In the genomic region with DNA sequence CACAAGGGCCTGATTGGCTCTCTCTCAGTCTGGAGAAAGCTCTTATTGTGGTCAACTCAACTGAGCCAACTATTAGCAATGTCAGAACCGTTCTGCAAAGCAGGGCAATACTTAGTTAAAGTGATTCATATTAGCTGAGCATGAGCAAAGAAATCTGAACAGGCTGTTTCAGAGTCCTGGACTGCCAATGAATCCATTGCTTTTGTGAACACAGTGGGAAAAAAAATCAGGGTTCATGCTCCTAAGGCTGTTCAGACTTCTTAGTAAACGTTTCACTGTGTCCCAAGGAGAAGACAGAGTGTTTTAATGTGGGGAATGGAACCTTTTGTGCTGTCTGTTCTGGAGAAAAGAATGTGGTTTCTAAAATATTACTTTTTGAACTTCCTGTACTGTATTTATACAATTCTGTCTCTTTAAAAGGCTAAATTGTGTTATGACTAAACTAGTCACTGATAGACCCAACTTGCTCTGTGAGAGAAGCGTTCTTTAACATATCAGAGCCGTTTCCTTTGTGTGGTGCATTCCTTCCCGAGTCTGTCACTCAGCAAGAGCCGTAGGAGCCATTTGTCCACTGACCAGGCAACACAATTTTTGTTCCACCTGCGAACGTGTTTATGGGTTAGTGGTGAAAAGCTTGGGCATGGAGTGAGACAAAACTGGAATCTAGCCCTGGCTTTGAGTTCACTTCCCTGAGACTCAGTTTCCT, we compare ENCODE assay signal across 11 cellular contexts.
A peak's percentile ranks its signal among the peaks of the same experiment; 100 is the strongest.
DNase-seq lines count a peak whose midpoint lies in the region; ATAC-seq and TF ChIP-seq lines count a peak whose summit lies in the region.
"Had no signal": no experiment of that assay in that cellular context is flagged by ENCODE, and none has a peak within 500 bp of the region (broad histone marks: within the 10 kb centered on the region; RNA-seq: fewer than 3 reads in every experiment).

No MANE protein-coding gene starts in this region.

- peaks cover 11% of the 10 kb centered on the region for H3K4me1 ChIP-seq in mesodermal cell (ENCODE audit: control insufficient read depth, insufficient read depth, low read length, poor library complexity, severe bottlenecking)
- no peaks in the 10 kb centered on the region for H3K4me1 ChIP-seq in BE2C
- H3K4me1 ChIP-seq: Peyer's patch had no signal

- no peaks in the 10 kb centered on the region for H3K27me3 Mint-ChIP-seq in stimulated activated memory B cell treated with anti-CD40 and anti-IgM and Interleukin-4, amounts not matched to agents 10 μg/mL and 1 μg/mL and 100 μg/mL, for 72 hours
- H3K27me3 Mint-ChIP-seq in activated naive CD4-positive, alpha-beta T cell treated with anti-CD3 and anti-CD28 coated beads, Interleukin-2, amount 10 ng/mL, durations not matched to agents 7 days and 5 days, result no peaks in the 10 kb centered on the region

- H3K4me1 Mint-ChIP-seq in stimulated activated memory B cell treated with anti-CD40 and anti-IgM and Interleukin-4, amounts not matched to agents 10 μg/mL and 1 μg/mL and 100 μg/mL, for 72 hours, result no peaks in the 10 kb centered on the region
- no peaks in the 10 kb centered on the region for H3K4me1 Mint-ChIP-seq in activated naive CD4-positive, alpha-beta T cell treated with anti-CD3 and anti-CD28 coated beads, Interleukin-2, amount 10 ng/mL, durations not matched to agents 7 days and 5 days

- intact Hi-C loops in Right ventricle myocardium inferior (cut with DNase I) (no loop called here), cardiac septum (cut with DNase I) (no loop called here)

- H3K36me3 Mint-ChIP-seq in stimulated activated memory B cell treated with anti-CD40 and anti-IgM and Interleukin-4, amounts not matched to agents 10 μg/mL and 1 μg/mL and 100 μg/mL, for 72 hours, result no peaks in the 10 kb centered on the region
- H3K36me3 Mint-ChIP-seq in activated naive CD4-positive, alpha-beta T cell treated with anti-CD3 and anti-CD28 coated beads, Interleukin-2, amount 10 ng/mL, durations not matched to agents 7 days and 5 days, result no peaks in the 10 kb centered on the region
- H3K36me3 Mint-ChIP-seq: brain had no signal

- H3K27ac ChIP-seq in mesodermal cell (ENCODE audit: low read depth, low read length, severe bottlenecking), result peak overlapping the region; percentile 78
- H3K27ac ChIP-seq: 22Rv1 had no signal

- no peaks in the 10 kb centered on the region for H3K27me3 ChIP-seq in BE2C
- H3K27me3 ChIP-seq: Peyer's patch had no signal

- H3K9me3 ChIP-seq in mesodermal cell (ENCODE audit: control insufficient read depth, low read length), result no peaks in the 10 kb centered on the region
- H3K9me3 ChIP-seq in BE2C, result no peaks in the 10 kb centered on the region; the same call in 1 of the 2 replicates
- H3K9me3 ChIP-seq: Peyer's patch had no signal

- WGBS in mesodermal cell (ENCODE audit: insufficient coverage in 2 of 2), 2 experiments, result 45 to 80% methylated on average over 1 to 6 of the region's 8 CpGs

- DNase-seq in Right ventricle myocardium inferior (ENCODE audit: missing footprints) (no peak), cardiac septum (ENCODE audit: low spot score) (no peak), fibroblast of gingiva (ENCODE audit: low read depth) (peak; percentile 3), BE2C (no peak)
- DNase-seq in activated naive CD4-positive, alpha-beta T cell treated with anti-CD3 and anti-CD28 coated beads, Interleukin-2, amount 10 ng/mL, durations not matched to agents 7 days and 5 days, result no peak
- DNase-seq: Peyer's patch had no signal

- H3K27ac Mint-ChIP-seq in stimulated activated memory B cell treated with anti-CD40 and anti-IgM and Interleukin-4, amounts not matched to agents 10 μg/mL and 1 μg/mL and 100 μg/mL, for 72 hours, result no peak overlapping the region
- H3K27ac Mint-ChIP-seq in activated naive CD4-positive, alpha-beta T cell treated with anti-CD3 and anti-CD28 coated beads, Interleukin-2, amount 10 ng/mL, durations not matched to agents 7 days and 5 days, result no peak overlapping the region

- no peak overlapping the region for H3K4me3 Mint-ChIP-seq in stimulated activated memory B cell treated with anti-CD40 and anti-IgM and Interleukin-4, amounts not matched to agents 10 μg/mL and 1 μg/mL and 100 μg/mL, for 72 hours
- no peak overlapping the region for H3K4me3 Mint-ChIP-seq in activated naive CD4-positive, alpha-beta T cell treated with anti-CD3 and anti-CD28 coated beads, Interleukin-2, amount 10 ng/mL, durations not matched to agents 7 days and 5 days

- CTCF ChIA-PET in activated naive CD4-positive, alpha-beta T cell treated with anti-CD3 and anti-CD28 coated beads, Interleukin-2, amount 10 ng/mL, durations not matched to agents 7 days and 5 days (lab: Charles Lee), result no interaction called here

- TF ChIP-seq CTCF in BE2C (IDR thresholded peaks at IDR 0.05; ENCODE audit: low read depth, low read length), result no peak

- no peak overlapping the region for H3K4me3 ChIP-seq in mesodermal cell (ENCODE audit: extremely low read depth, insufficient read depth, low read length, poor library complexity, severe bottlenecking)
- no peak overlapping the region for H3K4me3 ChIP-seq in BE2C (ENCODE audit: low read depth, low read length)
- H3K4me3 ChIP-seq: Peyer's patch had no signal

- peaks cover 3% of the 10 kb centered on the region for H3K9me3 Mint-ChIP-seq in stimulated activated memory B cell treated with anti-CD40 and anti-IgM and Interleukin-4, amounts not matched to agents 10 μg/mL and 1 μg/mL and 100 μg/mL, for 72 hours
- no peaks in the 10 kb centered on the region for H3K9me3 Mint-ChIP-seq in activated naive CD4-positive, alpha-beta T cell treated with anti-CD3 and anti-CD28 coated beads, Interleukin-2, amount 10 ng/mL, durations not matched to agents 7 days and 5 days

- ATAC-seq in Right ventricle myocardium inferior, result peak; percentile 46
- no peak for ATAC-seq in stimulated activated memory B cell treated with anti-CD40 and anti-IgM and Interleukin-4, amounts not matched to agents 10 μg/mL and 1 μg/mL and 100 μg/mL, for 72 hours
- ATAC-seq in HG03342 (IDR thresholded peaks at IDR 0.05; ENCODE audit: unreplicated experiment), result no peak

- H3K36me3 ChIP-seq in mesodermal cell (ENCODE audit: control insufficient read depth, insufficient read depth, low read length) (no peaks in the 10 kb centered on the region), BE2C (no peaks in the 10 kb centered on the region; the same call in none of the 2 replicates)
- H3K36me3 ChIP-seq: Peyer's patch had no signal
